In the genomic region with DNA sequence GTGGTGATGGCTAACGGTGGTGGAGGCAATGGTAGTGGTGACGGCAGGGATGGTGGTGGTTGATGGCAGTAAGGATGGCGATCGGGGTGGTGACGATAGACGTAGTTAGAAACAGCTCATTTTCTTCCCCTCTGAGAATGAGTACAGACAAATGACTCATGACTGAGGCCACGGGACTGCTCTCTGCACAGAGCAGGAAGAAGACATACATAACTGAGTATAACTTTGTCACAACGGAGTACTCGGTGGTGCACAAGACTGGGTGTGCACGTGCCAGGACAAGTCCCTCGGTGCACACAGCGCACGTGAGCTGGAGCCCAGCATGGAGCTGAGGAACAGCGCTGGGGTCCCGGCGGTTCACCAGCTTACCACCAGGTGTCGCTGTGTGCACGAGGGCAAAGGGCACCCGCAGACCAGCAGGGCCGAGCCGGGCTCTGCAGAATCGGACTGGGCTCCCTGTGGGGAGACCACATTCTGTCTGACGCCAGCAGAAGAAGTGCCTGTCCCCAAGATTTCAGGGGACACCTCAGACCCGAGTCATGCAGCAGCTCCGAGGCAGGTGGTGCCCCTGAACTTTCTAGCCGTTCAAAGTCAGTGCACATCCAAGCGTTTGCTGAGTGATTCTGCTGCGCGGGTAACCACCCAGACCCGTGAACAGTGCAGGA, we compare ENCODE assay signal across 8 cellular contexts.
DNase-seq lines count a peak whose midpoint lies in the region; ATAC-seq and TF ChIP-seq lines count a peak whose summit lies in the region.

No MANE protein-coding gene starts in this region.

- ATAC-seq in natural killer cell: peak; percentile 71 to 90 (median 74)

- no peaks in the 10 kb centered on the region for H3K36me3 Mint-ChIP-seq in HFFc6 (ENCODE audit: low read depth)
- H3K36me3 Mint-ChIP-seq in natural killer cell: no peaks in the 10 kb centered on the region

- H3K27ac Mint-ChIP-seq in HFFc6: no peak overlapping the region
- no peak overlapping the region for H3K27ac Mint-ChIP-seq in natural killer cell

- intact Hi-C loops in natural killer cell (cut with micrococcal nuclease): loop anchor here (2.0 kb wide), 1 partner anchor 445 kb away; no protein-coding TSS in a partner anchor

- peaks cover 8% of the 10 kb centered on the region for H3K4me1 Mint-ChIP-seq in HFFc6 (ENCODE audit: low read depth)
- peaks cover 6 to 9% of the 10 kb centered on the region in 2 donors for H3K4me1 Mint-ChIP-seq in natural killer cell

- H3K4me3 Mint-ChIP-seq in HFFc6 (no peak overlapping the region), natural killer cell (no peak overlapping the region)

- TF ChIP-seq CTCF in GM12873 (IDR thresholded peaks at IDR 0.05; ENCODE audit: insufficient read depth, low read depth, low read length, missing control alignments) (peak; percentile 98), HFFc6 (IDR thresholded peaks at IDR 0.05) (peak; percentile 99), epithelial cell of proximal tubule (conservative IDR thresholded peaks at IDR 0.05; ENCODE audit: low read depth, low read length) (peak; percentile 89), natural killer cell (IDR thresholded peaks at IDR 0.05) (peak; percentile 78)

- H3K9me3 Mint-ChIP-seq in HFFc6 (no peaks in the 10 kb centered on the region), natural killer cell (no peaks in the 10 kb centered on the region)

- no peak overlapping the region for H3K4me3 ChIP-seq in epithelial cell of proximal tubule (ENCODE audit: low read depth, low read length)

- H3K27me3 Mint-ChIP-seq in HFFc6 (ENCODE audit: insufficient read depth) (peaks cover 26% of the 10 kb centered on the region), natural killer cell (ENCODE audit: low read depth in 2 of 2) (peaks cover 10 to 26% of the 10 kb centered on the region in 2 donors)

- DNase-seq in HFFc6: peak; percentile 19
- DNase-seq in NCI-H460 (ENCODE audit: extremely low read depth, low read depth): peak; percentile 44
- peak; percentile 18 to 33 for DNase-seq in activated CD8-positive, alpha-beta memory T cell treated with anti-CD3 and anti-CD28 coated beads for 4 hours (ENCODE audit: low read depth in 2 of 2)
- no peak for DNase-seq in epithelial cell of proximal tubule (ENCODE audit: low read depth)
- DNase-seq in natural killer cell: peak; percentile 52
- peak; percentile 48 for DNase-seq in stimulated activated naive CD4-positive, alpha-beta T cell treated with Interleukin-2 at 50 U/mL for 16 hours (lab: John Stamatoyannopoulos, UW)
- DNase-seq in DMS153 treated with DMSO at 0.1 percent for 48 hours (lab: John Stamatoyannopoulos, UW; ENCODE audit: unreplicated experiment): no peak

Comparison
In these comparisons a context has a peak if more than half of its experiments do, and no peak if none do; other contexts are left out.
1. DNase-seq: peak in HFFc6 (single experiment), NCI-H460 (single experiment), activated CD8-positive, alpha-beta memory T cell treated with anti-CD3 and anti-CD28 coated beads for 4 hours (2 of 2), natural killer cell (single experiment) and stimulated activated naive CD4-positive, alpha-beta T cell treated with Interleukin-2 at 50 U/mL for 16 hours (single experiment); none in epithelial cell of proximal tubule (single experiment) and DMS153 treated with DMSO at 0.1 percent for 48 hours (single experiment).
2. Peak in every context shown above with its lines, with median percentiles within 50 percentile points of each other: CTCF ChIP-seq.